In the genomic region with DNA sequence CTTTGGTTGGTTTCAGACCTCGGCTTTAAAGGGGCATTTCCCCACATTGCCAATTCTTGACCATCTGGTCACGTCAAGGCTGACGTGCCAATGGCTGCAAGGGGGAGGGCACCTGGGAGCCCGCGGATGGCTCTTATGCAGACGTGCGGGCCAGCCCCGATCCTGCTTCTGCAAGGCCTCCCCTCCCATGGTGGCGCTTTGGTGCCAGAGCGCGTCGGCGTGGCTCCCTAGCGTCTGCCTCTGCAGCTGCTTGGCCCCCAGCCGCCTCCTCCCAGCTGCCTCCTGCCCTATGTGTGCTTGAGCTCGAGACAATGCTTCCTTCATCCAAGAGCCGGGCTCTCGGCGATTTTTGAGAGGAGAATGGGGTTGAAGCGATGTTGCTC, we compare ENCODE assay signal across 12 cellular contexts. TPM values are rescaled to one million over a fixed set of nuclear protein-coding genes. Genes with fewer than 3 reads are reported as not detected.
DNase-seq lines count a peak whose midpoint lies in the region; ATAC-seq, FAIRE-seq and TF ChIP-seq lines count a peak whose summit lies in the region.
"Had no signal": no experiment of that assay in that cellular context is flagged by ENCODE, and none has a peak within 500 bp of the region (broad histone marks: within the 10 kb centered on the region; RNA-seq: fewer than 3 reads in every experiment).

No MANE protein-coding gene starts in this region.

- H3K4me2 ChIP-seq in astrocyte (ENCODE audit: low read length) (peak overlapping the region; percentile 44), PC-3 (ENCODE audit: low read length) (no peak overlapping the region)

- WGBS in stomach, 5 donors: 79 to 90% (median 83%) methylated on average over 19 to 20 of the region's 20 CpGs

- H3K79me2 ChIP-seq in astrocyte (ENCODE audit: insufficient read depth, low read length) (peaks cover 100% of the 10 kb centered on the region), PC-3 (ENCODE audit: low read length) (peaks cover 99% of the 10 kb centered on the region)

- H3F3A ChIP-seq in PC-3 (ENCODE audit: low read length, unreplicated experiment): peaks cover 8% of the 10 kb centered on the region

- peaks cover 99% of the 10 kb centered on the region for H4K20me1 ChIP-seq in astrocyte (ENCODE audit: insufficient read depth, low read length)
- peaks cover 66% of the 10 kb centered on the region for H4K20me1 ChIP-seq in PC-3 (ENCODE audit: low read length)

- DNase-seq in astrocyte (ENCODE audit: low read depth): peak; percentile 62
- DNase-seq in kidney: peak; percentile 75
- DNase-seq in stomach: no peak
- DNase-seq in PC-3: no peak
- DNase-seq in COLO668 (lab: John Stamatoyannopoulos, UW; ENCODE audit: unreplicated experiment): no peak
- no peak for DNase-seq in NCI-H1930 (lab: John Stamatoyannopoulos, UW)
- DNase-seq: activated T-cell treated with anti-CD3 and anti-CD28 coated beads, Interleukin-2, amount 50 U/mL, for 4 hours; NCI-H510A had no signal

- intact Hi-C loops in kidney (cut with DNase I) (no loop called here), stomach (cut with DNase I; ENCODE audit: low total_unique reads) (no loop called here), PC-3 (cut with micrococcal nuclease) (no loop called here)

- H3K4me1 Mint-ChIP-seq in astrocyte (ENCODE audit: low read depth, unreplicated experiment): peaks cover 9% of the 10 kb centered on the region

- POLR2A ChIA-PET in HEK293 (lab: Yijun Ruan, JAX): no interaction called here
- POLR2A ChIA-PET in PC-3 (lab: Charles Lee; ENCODE audit: unreplicated experiment): no interaction called here

- H3K27me3 ChIP-seq in astrocyte (ENCODE audit: insufficient read depth, low read length) (no peaks in the 10 kb centered on the region), stomach (no peaks in the 10 kb centered on the region), PC-3 (ENCODE audit: low read length) (no peaks in the 10 kb centered on the region)

- H3K9me2 ChIP-seq in PC-3 (replicated peaks; ENCODE audit: low read length): no peaks in the 10 kb centered on the region

- TF ChIP-seq CTCF in HEK293 (tag by site-specific recombination; IDR thresholded peaks at IDR 0.05) (no peak), astrocyte (IDR thresholded peaks at IDR 0.05; ENCODE audit: insufficient read depth, low read depth, low read length) (no peak), kidney (IDR thresholded peaks at IDR 0.05; ENCODE audit: borderline replicate concordance, extremely low read depth, insufficient read depth) (no peak), stomach (IDR thresholded peaks at IDR 0.05) (no peak), PC-3 (conservative IDR thresholded peaks at IDR 0.05; ENCODE audit: low read depth, low read length) (no peak)

- CTCF ChIA-PET in HEK293 (lab: Yijun Ruan, JAX): interaction anchor here (0.7 kb wide), 1 partner anchor 213 kb away, joined by 3 read pairs; no protein-coding TSS in a partner anchor
- CTCF ChIA-PET in PC-3 (lab: Charles Lee): no interaction called here

- H3K27ac ChIP-seq in HEK293 (ENCODE audit: extremely low read depth, low read depth, low read length) (no peak overlapping the region), astrocyte (ENCODE audit: low read depth, low read length) (no peak overlapping the region), kidney (ENCODE audit: low read depth in 2 of 2, low read length in 2 of 2) (no peak overlapping the region), stomach (peak overlapping the region in 3 of 5 donors; percentile 79 to 86 (median 82)), PC-3 (ENCODE audit: low read length) (no peak overlapping the region)

- H3K27me3 Mint-ChIP-seq in astrocyte (ENCODE audit: low read depth, unreplicated experiment): no peaks in the 10 kb centered on the region
- H3K27me3 Mint-ChIP-seq: stimulated activated memory B cell treated with anti-CD40 and anti-IgM and Interleukin-4, amounts not matched to agents 10 μg/mL and 1 μg/mL and 100 μg/mL, for 72 hours had no signal

- no peak overlapping the region for H3K27ac Mint-ChIP-seq in astrocyte (ENCODE audit: unreplicated experiment)
- H3K27ac Mint-ChIP-seq: stimulated activated memory B cell treated with anti-CD40 and anti-IgM and Interleukin-4, amounts not matched to agents 10 μg/mL and 1 μg/mL and 100 μg/mL, for 72 hours had no signal

- H3K36me3 ChIP-seq in HEK293 (ENCODE audit: control insufficient read depth in 2 of 2, insufficient read depth in 1 of 2, low read length in 2 of 2) (peaks cover 0 to 29% of the 10 kb centered on the region in 2 experiments; a peak in 1 of 3 replicates), astrocyte (ENCODE audit: insufficient read depth, low read length) (no peaks in the 10 kb centered on the region), kidney (ENCODE audit: control insufficient read depth in 1 of 2, insufficient read depth in 2 of 2, low read length in 2 of 2) (no peaks in the 10 kb centered on the region), stomach (peaks cover 0 to 17% (median 3%) of the 10 kb centered on the region in 4 donors), PC-3 (ENCODE audit: low read depth, low read length) (peaks cover 13% of the 10 kb centered on the region; the same call in 1 of the 2 replicates)

- H3K9me3 Mint-ChIP-seq in astrocyte (ENCODE audit: unreplicated experiment): no peaks in the 10 kb centered on the region

- H3K4me1 ChIP-seq in HEK293 (ENCODE audit: control insufficient read depth, insufficient read depth, low read length) (peaks cover 13% of the 10 kb centered on the region), astrocyte (ENCODE audit: insufficient read depth, low read length) (peaks cover 13% of the 10 kb centered on the region), kidney (ENCODE audit: control insufficient read depth in 1 of 2, insufficient read depth in 1 of 2, low read depth in 1 of 2, low read length in 2 of 2) (peaks cover 11 to 19% of the 10 kb centered on the region in 2 donors), stomach (peaks cover 41 to 92% (median 69%) of the 10 kb centered on the region in 4 donors), PC-3 (ENCODE audit: insufficient read depth, low read length) (peaks cover 3% of the 10 kb centered on the region; the same call in 1 of the 2 replicates)

- ATAC-seq in PC-3: no peak
- ATAC-seq: activated T-cell treated with anti-CD3 and anti-CD28 coated beads, Interleukin-2, amount 50 U/mL, for 4 hours; stimulated activated memory B cell treated with anti-CD40 and anti-IgM and Interleukin-4, amounts not matched to agents 10 μg/mL and 1 μg/mL and 100 μg/mL, for 72 hours had no signal

- H3K36me3 Mint-ChIP-seq in astrocyte (ENCODE audit: low read depth, unreplicated experiment): peaks cover 18% of the 10 kb centered on the region

- no peak for FAIRE-seq in astrocyte (lab: Jason Lieb, UNC)
- no peak for FAIRE-seq in kidney (lab: Jason Lieb, UNC)
- FAIRE-seq: HTR-8/SVneo had no signal

- H3K9ac ChIP-seq in astrocyte (ENCODE audit: low read length) (no peak overlapping the region), kidney (ENCODE audit: low read length in 2 of 2) (no peak overlapping the region), PC-3 (ENCODE audit: low read length) (no peak overlapping the region)

- TF ChIP-seq EP300 in stomach (IDR thresholded peaks at IDR 0.05): no peak

- H3K9me3 ChIP-seq in HEK293 (ENCODE audit: control insufficient read depth, insufficient read depth, low read depth, low read length) (no peaks in the 10 kb centered on the region), astrocyte (ENCODE audit: insufficient read depth, low read depth, low read length) (peaks cover 13% of the 10 kb centered on the region), kidney (ENCODE audit: control insufficient read depth in 1 of 2, low read length in 2 of 2) (peaks cover 0 to 9% of the 10 kb centered on the region in 2 donors), stomach (peaks cover 0 to 6% (median 0%) of the 10 kb centered on the region in 4 donors), PC-3 (ENCODE audit: low read length) (no peaks in the 10 kb centered on the region)

- no peak overlapping the region for H3K4me3 ChIP-seq in HEK293 (ENCODE audit: low read depth, low read length)
- no peak overlapping the region for H3K4me3 ChIP-seq in astrocyte (ENCODE audit: insufficient read depth, low read depth, low read length)
- H3K4me3 ChIP-seq in kidney (ENCODE audit: low read length in 2 of 2): no peak overlapping the region
- no peak overlapping the region for H3K4me3 ChIP-seq in stomach
- no peak overlapping the region for H3K4me3 ChIP-seq in PC-3 (ENCODE audit: low read length)

- no TSS peak for BruUV-seq in PC-3 (replicated peaks; lab: Mats Ljungman, UMichigan)

- no peak overlapping the region for H2AFZ ChIP-seq in astrocyte (ENCODE audit: low read depth, low read length)
- no peak overlapping the region for H2AFZ ChIP-seq in PC-3 (ENCODE audit: low read length)

- TF ChIP-seq POLR2A in stomach (IDR thresholded peaks at IDR 0.05): no peak

- no peak overlapping the region for H3K4me3 Mint-ChIP-seq in astrocyte (ENCODE audit: unreplicated experiment)
- H3K4me3 Mint-ChIP-seq: activated T-cell treated with anti-CD3 and anti-CD28 coated beads, Interleukin-2, amount 50 U/mL, for 4 hours; stimulated activated memory B cell treated with anti-CD40 and anti-IgM and Interleukin-4, amounts not matched to agents 10 μg/mL and 1 μg/mL and 100 μg/mL, for 72 hours; T-helper 1 cell treated with Interleukin-12 subunit alpha and Interleukin-12 subunit beta and Interleukin-4 antibody, amounts not matched to agents 30 μg/mL and 1 μg/mL, for 36 hours had no signal

TF ChIP-seq in HEK293, 187 proteins besides CTCF, POLR2A, EP300 and RAD21 (continues in another document):
- TF ChIP-seq ZNF785 (tag by site-specific recombination; IDR thresholded peaks at IDR 0.05): no peak
- TF ChIP-seq, protein P1, sequence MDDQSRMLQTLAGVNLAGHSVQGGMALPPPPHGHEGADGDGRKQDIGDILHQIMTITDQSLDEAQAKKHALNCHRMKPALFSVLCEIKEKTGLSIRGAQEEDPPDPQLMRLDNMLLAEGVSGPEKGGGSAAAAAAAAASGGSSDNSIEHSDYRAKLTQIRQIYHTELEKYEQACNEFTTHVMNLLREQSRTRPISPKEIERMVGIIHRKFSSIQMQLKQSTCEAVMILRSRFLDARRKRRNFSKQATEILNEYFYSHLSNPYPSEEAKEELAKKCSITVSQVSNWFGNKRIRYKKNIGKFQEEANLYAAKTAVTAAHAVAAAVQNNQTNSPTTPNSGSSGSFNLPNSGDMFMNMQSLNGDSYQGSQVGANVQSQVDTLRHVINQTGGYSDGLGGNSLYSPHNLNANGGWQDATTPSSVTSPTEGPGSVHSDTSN (CRISPR knock-in tag; IDR thresholded peaks at IDR 0.05): no peak
- no peak for TF ChIP-seq ZNF350 (tag by site-specific recombination; IDR thresholded peaks at IDR 0.05)
- no peak for TF ChIP-seq ZNF776 (tag by site-specific recombination; IDR thresholded peaks at IDR 0.05; ENCODE audit: borderline replicate concordance)
- no peak for TF ChIP-seq ZNF335 (tag by site-specific recombination; conservative IDR thresholded peaks at IDR 0.05)

RNA-seq across cellular contexts. Expression of a gene that starts 29.1 kb away (rescaled TPM):
- total RNA-seq in astrocyte: 63.4 and 66.2 TPM in 2 replicates
- 78.6 TPM for total RNA-seq in kidney
- polyA plus RNA-seq in kidney (ENCODE audit: insufficient read depth, low read depth, low replicate concordance): 9.2 TPM
- 10 to 100 TPM; 18.7 to 84.0 (median 32.7) TPM for total RNA-seq in stomach
- 10 to 100 TPM in 2 of 3 donors, 1 to 10 TPM in 1; 7.4 to 14.8 (median 13.9) TPM for polyA plus RNA-seq in stomach
- 28.3 and 61.7 TPM in 2 replicates for total RNA-seq in PC-3 (2014; rRNA removed)

Comparison
In these comparisons a context has a peak if more than half of its experiments do, and no peak if none do; other contexts are left out.
1. H3K27ac ChIP-seq: peak in stomach (3 of 5); none in HEK293 (single experiment), astrocyte (single experiment), kidney (0 of 2) and PC-3 (single experiment).
2. DNase-seq: peak in astrocyte (single experiment) and kidney (single experiment); none in stomach (single experiment), PC-3 (single experiment), COLO668 (single experiment) and NCI-H1930 (0 of 2).